ENCODE assay signal across 9 cellular contexts in the genomic region with DNA sequence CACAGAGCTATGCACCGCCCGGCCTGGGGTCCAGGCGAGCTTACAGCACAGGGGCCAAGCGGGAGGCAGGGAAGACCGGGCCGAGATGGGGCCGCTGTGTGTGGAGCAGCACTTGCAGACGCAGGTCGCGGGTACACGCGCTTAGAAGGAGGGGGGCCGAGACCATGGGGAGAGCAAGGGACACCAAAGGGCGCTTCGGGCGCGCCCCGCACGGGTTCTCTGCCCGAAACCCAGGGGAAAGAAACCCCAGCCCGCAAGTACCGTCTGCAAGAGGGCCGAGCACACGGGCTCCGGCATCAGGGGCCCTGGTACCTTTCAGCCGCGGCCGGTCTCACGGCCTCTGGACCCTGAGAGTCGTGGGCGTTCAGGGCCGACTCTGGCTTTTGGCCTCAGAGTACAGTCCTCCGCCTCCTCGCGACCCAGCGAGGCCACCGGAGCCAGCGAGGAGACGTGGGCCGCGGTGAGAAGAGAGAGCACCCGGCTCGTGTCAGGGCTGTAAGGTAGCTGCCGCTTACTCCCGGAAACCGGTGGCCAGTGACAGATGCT. TPM values are rescaled to one million over a fixed set of nuclear protein-coding genes. Genes with fewer than 3 reads are reported as not detected.
DNase-seq lines count a peak whose midpoint lies in the region; ATAC-seq and TF ChIP-seq lines count a peak whose summit lies in the region.
"Had no signal": no experiment of that assay in that cellular context is flagged by ENCODE, and none has a peak within 500 bp of the region (broad histone marks: within the 10 kb centered on the region; RNA-seq: fewer than 3 reads in every experiment).

No MANE protein-coding gene starts in this region.

- TF ChIP-seq CTCF in HFF-Myc (IDR thresholded peaks at IDR 0.05; ENCODE audit: low read depth, low read length, missing control alignments) (no peak), WI38 (IDR thresholded peaks at IDR 0.05; ENCODE audit: low read depth, low read length) (no peak), epithelial cell of esophagus (IDR thresholded peaks at IDR 0.05; ENCODE audit: insufficient read depth, low read depth, low read length, missing control alignments) (no peak), nephron progenitor cell (IDR thresholded peaks at IDR 0.05) (no peak)

- no peaks in the 10 kb centered on the region for H3K9me3 Mint-ChIP-seq in CD4-positive, CD25-positive, alpha-beta regulatory T cell
- peaks cover 31% of the 10 kb centered on the region for H3K9me3 Mint-ChIP-seq in nephron progenitor cell

- H3K9me3 ChIP-seq in CD4-positive, CD25-positive, alpha-beta regulatory T cell (ENCODE audit: control insufficient read depth in 2 of 2, low read length in 2 of 2): no peaks in the 10 kb centered on the region

- H3K27me3 ChIP-seq in CD4-positive, CD25-positive, alpha-beta regulatory T cell (ENCODE audit: control insufficient read depth, insufficient read depth, low read length): no peaks in the 10 kb centered on the region

- peak overlapping the region; percentile 93 to 100 (median 98) for H3K27ac Mint-ChIP-seq in CD4-positive, CD25-positive, alpha-beta regulatory T cell
- peak overlapping the region; percentile 94 for H3K27ac Mint-ChIP-seq in nephron progenitor cell

- H3K27me3 Mint-ChIP-seq in CD4-positive, CD25-positive, alpha-beta regulatory T cell: no peaks in the 10 kb centered on the region
- no peaks in the 10 kb centered on the region for H3K27me3 Mint-ChIP-seq in nephron progenitor cell (ENCODE audit: low read depth, poor library complexity)

- no peaks in the 10 kb centered on the region for H3K36me3 Mint-ChIP-seq in CD4-positive, CD25-positive, alpha-beta regulatory T cell
- H3K36me3 Mint-ChIP-seq in nephron progenitor cell (ENCODE audit: low read depth): peaks cover 4% of the 10 kb centered on the region

- H3K4me1 Mint-ChIP-seq in CD4-positive, CD25-positive, alpha-beta regulatory T cell: peaks cover 0 to 16% (median 4%) of the 10 kb centered on the region in 4 donors
- no peaks in the 10 kb centered on the region for H3K4me1 Mint-ChIP-seq in nephron progenitor cell

- peak in 2 of 3 donors; percentile 7 to 23 for DNase-seq in CD4-positive, CD25-positive, alpha-beta regulatory T cell
- DNase-seq in HFF-Myc (ENCODE audit: extremely low read depth, low read depth): no peak
- DNase-seq in epithelial cell of esophagus (ENCODE audit: low read depth): no peak
- peak; percentile 40 for DNase-seq in nephron progenitor cell
- DNase-seq in LoVo (ENCODE audit: low spot score): no peak
- DNase-seq in NCI-H1930 (lab: John Stamatoyannopoulos, UW): no peak
- no peak for DNase-seq in SIG-M5 treated with dmso at 0.1 percent for 504 hours (lab: John Stamatoyannopoulos, UW; ENCODE audit: unreplicated experiment)

- H3K27ac ChIP-seq in CD4-positive, CD25-positive, alpha-beta regulatory T cell (ENCODE audit: insufficient read depth, low read length, poor library complexity, severe bottlenecking): peak overlapping the region; percentile 96

- H3K4me3 Mint-ChIP-seq in CD4-positive, CD25-positive, alpha-beta regulatory T cell: peak overlapping the region; percentile 81 to 98 (median 93)
- H3K4me3 Mint-ChIP-seq in nephron progenitor cell: peak overlapping the region; percentile 91

- no peak for ATAC-seq in CD4-positive, CD25-positive, alpha-beta regulatory T cell (ENCODE audit: low read depth in 2 of 2)

- H3K36me3 ChIP-seq in CD4-positive, CD25-positive, alpha-beta regulatory T cell (ENCODE audit: control insufficient read depth, insufficient read depth, low read length): no peaks in the 10 kb centered on the region

- H3K4me3 ChIP-seq in CD4-positive, CD25-positive, alpha-beta regulatory T cell (ENCODE audit: low read depth, low read length): peak overlapping the region; percentile 47
- H3K4me3 ChIP-seq in HFF-Myc (replicated peaks; ENCODE audit: low read depth, low read length) (peak overlapping the region; percentile 88), WI38 (ENCODE audit: low read depth, low read length) (peak overlapping the region; percentile 81), epithelial cell of esophagus (ENCODE audit: low read length) (peak overlapping the region; percentile 68)

- peaks cover 7% of the 10 kb centered on the region for H3K4me1 ChIP-seq in CD4-positive, CD25-positive, alpha-beta regulatory T cell (ENCODE audit: control insufficient read depth, insufficient read depth, low read length, poor library complexity, severe bottlenecking)

RNA-seq across cellular contexts. Expression of a gene that starts 0.3 kb away (rescaled TPM):
- 62.5 TPM for total RNA-seq in CD4-positive, CD25-positive, alpha-beta regulatory T cell
- polyA plus RNA-seq in CD4-positive, CD25-positive, alpha-beta regulatory T cell: 10 to 100 TPM; 32.1 to 35.9 (median 34.2) TPM

RNA-seq across cellular contexts. Expression of a gene that starts 8.6 kb away (rescaled TPM):
- total RNA-seq in CD4-positive, CD25-positive, alpha-beta regulatory T cell: not detected
- not detected for polyA plus RNA-seq in CD4-positive, CD25-positive, alpha-beta regulatory T cell
- total RNA-seq: HT1080 had no signal

RNA-seq across cellular contexts. Expression of a gene that starts 57.0 kb away (rescaled TPM):
- total RNA-seq in CD4-positive, CD25-positive, alpha-beta regulatory T cell: not detected
- polyA plus RNA-seq in CD4-positive, CD25-positive, alpha-beta regulatory T cell: not detected
- total RNA-seq: HT1080 had no signal

Comparison
In these comparisons a context has a peak if more than half of its experiments do, and no peak if none do; other contexts are left out.
1. DNase-seq: peak in CD4-positive, CD25-positive, alpha-beta regulatory T cell (2 of 3) and nephron progenitor cell (single experiment); none in HFF-Myc (single experiment), epithelial cell of esophagus (single experiment), LoVo (single experiment), NCI-H1930 (0 of 2) and SIG-M5 treated with dmso at 0.1 percent for 504 hours (single experiment).
2. Peak in every context shown above with its lines, with median percentiles within 50 percentile points of each other: H3K4me3 ChIP-seq.